25 cellular contexts compared by ENCODE assay signal in the genomic region with DNA sequence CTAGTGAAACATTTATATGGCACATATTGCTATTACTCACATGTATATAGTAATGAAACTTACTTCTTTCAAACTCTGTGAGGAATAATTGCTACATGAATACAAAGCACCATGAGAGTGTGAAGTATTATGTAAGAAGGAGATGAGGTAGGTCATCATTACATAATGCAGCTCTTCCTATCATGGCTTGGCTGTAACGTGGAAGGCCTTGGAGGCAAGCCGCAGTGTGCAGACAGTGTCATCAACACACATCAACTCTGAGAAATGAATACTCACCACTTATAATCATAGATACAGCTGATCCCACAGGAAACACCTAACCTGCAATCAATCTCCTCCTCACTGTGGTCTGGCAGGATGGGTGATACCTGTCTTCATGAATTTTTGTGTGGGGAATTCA.
"Had no signal": no experiment of that assay in that cellular context is flagged by ENCODE, and none has a peak within 500 bp of the region (broad histone marks: within the 10 kb centered on the region; RNA-seq: fewer than 3 reads in every experiment).

No MANE protein-coding gene starts in this region.

- H3K9me3 ChIP-seq: SJSA1 had no signal

- FAIRE-seq: RCC 7860 had no signal

- H3K27me3 ChIP-seq: SJSA1 had no signal

- H3K4me2 ChIP-seq: KMS-11 had no signal

- H3K27ac ChIP-seq: HL-60, KMS-11, SJSA1, SK-N-MC had no signal

- H3K4me3 ChIP-seq: SJSA1, SK-N-MC had no signal

- H3K36me3 ChIP-seq: SJSA1 had no signal

- DNase-seq: IMR-90, Kasumi-1, MV-4-11, NCI-H1048, NCI-H1105, NCI-H1417, NCI-H1436 treated with DMSO at 0.1 percent for 48 hours, NCI-H1694, NCI-H1930, NCI-H2081, NCI-H2107, NCI-H2227 treated with DMSO at 0.1 percent for 48 hours, NCI-H446, NCI-H510A, NCI-H524 treated with DMSO at 0.1 percent for 48 hours, NCI-H69, NCI-H774, Right ventricle myocardium superior, RPMI8226, SIG-M5 had no signal

- H3K4me1 ChIP-seq: SJSA1 had no signal

- H3K9ac ChIP-seq: KMS-11 had no signal
